32 cellular contexts compared by ENCODE assay signal in the genomic region with DNA sequence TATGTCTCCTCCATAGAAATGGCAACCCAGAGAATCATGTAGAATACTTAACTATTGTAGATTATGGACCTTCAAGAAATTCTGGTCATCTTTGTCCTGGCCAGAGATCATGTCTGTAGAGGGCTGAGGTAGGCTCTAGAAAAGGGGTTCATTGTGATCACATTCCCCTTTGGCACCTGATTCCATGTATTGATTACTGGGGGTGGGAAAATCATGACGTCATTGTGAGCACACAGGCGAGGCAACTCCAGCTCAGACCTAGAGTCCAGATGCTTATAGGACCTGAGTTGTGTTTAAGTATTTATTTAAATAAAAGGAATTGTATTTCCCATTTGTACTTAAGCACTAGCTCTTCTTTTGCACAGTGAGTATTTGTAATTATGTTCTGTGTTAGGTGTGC.
"Had no signal": no experiment of that assay in that cellular context is flagged by ENCODE, and none has a peak within 500 bp of the region (broad histone marks: within the 10 kb centered on the region; RNA-seq: fewer than 3 reads in every experiment).

No MANE protein-coding gene starts in this region.

- H3K9me3 ChIP-seq: adrenal gland, body of pancreas, breast epithelium had no signal

- H3K27ac ChIP-seq: adrenal gland, body of pancreas, brain microvascular endothelial cell, breast epithelium, VCaP had no signal

- DNase-seq: activated B cell treated with CpG ODN at 0.5 μM for 24 hours; activated CD4-positive, alpha-beta memory T cell treated with anti-CD3 and anti-CD28 coated beads for 36 hours; activated CD4-positive, alpha-beta T cell treated with anti-CD3 and anti-CD28 coated beads for 4 hours; activated CD4-positive, alpha-beta T cell treated with anti-CD3 and anti-CD28 coated beads, Interleukin-2, amount 10 ng/mL, durations not matched to agents 24 days and 14 days; activated CD4-positive, alpha-beta T cell treated with anti-CD3 and anti-CD28 coated beads, Interleukin-2, amount 50 U/mL, for 1 hour; activated CD4-positive, alpha-beta T cell treated with anti-CD3 and anti-CD28 coated beads, Interleukin-2, amount 50 U/mL, for 4 hours; activated CD4-positive, CD25-positive, alpha-beta regulatory T cell treated with anti-CD3 and anti-CD28 coated beads, Interleukin-2, amount 50 U/mL, for 72 hours; activated CD8-positive, alpha-beta memory T cell treated with anti-CD3 and anti-CD28 coated beads, Interleukin-2, amount 50 U/mL, for 4 hours; activated CD8-positive, alpha-beta T cell treated with anti-CD3 and anti-CD28 coated beads for 36 hours; activated gamma-delta T cell; activated naive CD4-positive, alpha-beta T cell treated with anti-CD3 and anti-CD28 coated beads, Interleukin-2, amount 50 U/mL, for 16 hours; activated naive CD4-positive, alpha-beta T cell treated with Interleukin-2 at 50 U/mL for 16 hours; activated naive CD8-positive, alpha-beta T cell treated with anti-CD3 and anti-CD28 coated beads for 36 hours; activated T-cell treated with anti-CD3 and anti-CD28 coated beads for 4 hours; activated T-cell treated with anti-CD3 and anti-CD28 coated beads, Interleukin-2, amount 50 U/mL, for 1 hour; activated T-cell treated with anti-CD3 and anti-CD28 coated beads, Interleukin-2, amount 50 U/mL, for 4 hours; activated T-cell treated with anti-CD3 and anti-CD28 coated beads, Interleukin-2, amount 50 U/mL, for 72 hours; amniotic stem cell; aorta; body of pancreas; brain microvascular endothelial cell; central memory CD4-positive, alpha-beta T cell; T-helper 1 cell; T-helper 2 cell; T-helper 9 cell had no signal

- H3K36me3 ChIP-seq: adrenal gland, brain microvascular endothelial cell, breast epithelium had no signal

- ATAC-seq: activated CD8-positive, alpha-beta T cell treated with anti-CD3 and anti-CD28 coated beads for 36 hours; activated naive CD4-positive, alpha-beta T cell treated with anti-CD3 and anti-CD28 coated beads, Interleukin-2, amount 50 U/mL, for 72 hours; activated T-cell treated with anti-CD3 and anti-CD28 coated beads, Interleukin-2, amount 50 U/mL, for 4 hours; activated T-cell treated with anti-CD3 and anti-CD28 coated beads, Interleukin-2, amount 50 U/mL, for 72 hours; activated T-helper 17 cell treated with anti-CD3 and anti-CD28 coated beads, Interleukin-2, amount 50 U/mL, for 72 hours; body of pancreas had no signal

- FAIRE-seq: astrocyte, TTC549 had no signal

- H3K27me3 ChIP-seq: adrenal gland, body of pancreas, brain microvascular endothelial cell, breast epithelium had no signal

- H3K4me1 ChIP-seq: body of pancreas, breast epithelium had no signal

- H3K4me3 ChIP-seq: adrenal gland, body of pancreas, breast epithelium had no signal
